ENCODE assay signal across 12 cellular contexts in genomic region chr9:86275962-86276361, GRCh38. TPM values are rescaled to one million over a fixed set of nuclear protein-coding genes. Genes with fewer than 3 reads are reported as not detected.
A peak's percentile ranks its signal among the peaks of the same experiment; 100 is the strongest.
DNase-seq lines count a peak whose midpoint lies in the region; ATAC-seq, FAIRE-seq and TF ChIP-seq lines count a peak whose summit lies in the region.
"Had no signal": no experiment of that assay in that cellular context is flagged by ENCODE, and none has a peak within 500 bp of the region (broad histone marks: within the 10 kb centered on the region; RNA-seq: fewer than 3 reads in every experiment).

No MANE protein-coding gene starts in this region.

- H3K9me3 ChIP-seq in neural progenitor cell (ENCODE audit: low read depth) (no peaks in the 10 kb centered on the region), small intestine (ENCODE audit: control insufficient read depth, low read depth) (no peaks in the 10 kb centered on the region)
- H3K9me3 ChIP-seq: thyroid gland had no signal

- no peak overlapping the region for H3K9ac ChIP-seq in neural progenitor cell

- peaks cover 20% of the 10 kb centered on the region for H3K4me1 Mint-ChIP-seq in activated CD4-positive, alpha-beta T cell treated with anti-CD3 and anti-CD28 coated beads, Interleukin-2, amount 10 ng/mL, durations not matched to agents 24 days and 14 days
- peaks cover 24% of the 10 kb centered on the region for H3K4me1 Mint-ChIP-seq in neural progenitor cell

- 84 to 88% (median 85%) methylated on average over 3 of the region's 3 CpGs for WGBS in small intestine, 3 donors

- H3K27ac ChIP-seq in neural progenitor cell (no peak overlapping the region), small intestine (ENCODE audit: low read depth in 1 of 2, low read length in 1 of 2) (no peak overlapping the region)
- H3K27ac ChIP-seq: coronary artery, thyroid gland had no signal

- H3K4me3 Mint-ChIP-seq in activated CD4-positive, alpha-beta T cell treated with anti-CD3 and anti-CD28 coated beads, Interleukin-2, amount 10 ng/mL, durations not matched to agents 24 days and 14 days, result no peak overlapping the region
- no peak overlapping the region for H3K4me3 Mint-ChIP-seq in neural progenitor cell
- H3K4me3 Mint-ChIP-seq: activated CD4-positive, alpha-beta T cell treated with anti-CD3 and anti-CD28 coated beads, Interleukin-2, amount 10 ng/mL, durations not matched to agents 7 days and 5 days had no signal

- H3K27me3 ChIP-seq in neural progenitor cell (no peaks in the 10 kb centered on the region), small intestine (ENCODE audit: control insufficient read depth in 2 of 2, insufficient read depth in 2 of 2, low read length in 2 of 2) (no peaks in the 10 kb centered on the region)
- H3K27me3 ChIP-seq: thyroid gland had no signal

- no peaks in the 10 kb centered on the region for H3F3A ChIP-seq in neural progenitor cell (ENCODE audit: low read depth)

- H3K27me3 Mint-ChIP-seq in activated CD4-positive, alpha-beta T cell treated with anti-CD3 and anti-CD28 coated beads, Interleukin-2, amount 10 ng/mL, durations not matched to agents 24 days and 14 days, result no peaks in the 10 kb centered on the region
- H3K27me3 Mint-ChIP-seq in neural progenitor cell (ENCODE audit: insufficient read depth, low read depth), result peaks cover 2% of the 10 kb centered on the region
- H3K27me3 Mint-ChIP-seq: activated CD4-positive, alpha-beta T cell treated with anti-CD3 and anti-CD28 coated beads, Interleukin-2, amount 10 ng/mL, durations not matched to agents 7 days and 5 days had no signal

- DNase-seq in activated CD4-positive, alpha-beta T cell treated with anti-CD3 and anti-CD28 coated beads, Interleukin-2, amount 10 ng/mL, durations not matched to agents 24 days and 14 days, result peak; percentile 49
- no peak for DNase-seq in activated CD4-positive, alpha-beta T cell treated with anti-CD3 and anti-CD28 coated beads, Interleukin-2, amount 50 U/mL, for 1 hour
- DNase-seq in M059J (ENCODE audit: low read depth) (peak; percentile 9), choroid plexus epithelial cell (ENCODE audit: low read depth) (peak; percentile 52), neural progenitor cell (ENCODE audit: low spot score) (peak; percentile 27), small intestine (no peak)
- DNase-seq in stimulated activated CD8-positive, alpha-beta memory T cell treated with anti-CD3 and anti-CD28 coated beads, Interleukin-4, amount 100 ng/mL, for 48 hours, result no peak
- DNase-seq: activated CD4-positive, alpha-beta T cell treated with anti-CD3 and anti-CD28 coated beads, Interleukin-2, amount 10 ng/mL, durations not matched to agents 7 days and 5 days; right cardiac atrium; thyroid gland had no signal

- H3K79me2 ChIP-seq in neural progenitor cell (ENCODE audit: low read depth), result peaks cover 50% of the 10 kb centered on the region

- no peak overlapping the region for H2AFZ ChIP-seq in neural progenitor cell (replicated peaks)

- no peak overlapping the region for H3K27ac Mint-ChIP-seq in activated CD4-positive, alpha-beta T cell treated with anti-CD3 and anti-CD28 coated beads, Interleukin-2, amount 10 ng/mL, durations not matched to agents 24 days and 14 days
- H3K27ac Mint-ChIP-seq in neural progenitor cell, result no peak overlapping the region
- H3K27ac Mint-ChIP-seq: activated CD4-positive, alpha-beta T cell treated with anti-CD3 and anti-CD28 coated beads, Interleukin-2, amount 10 ng/mL, durations not matched to agents 7 days and 5 days had no signal

- intact Hi-C loops in activated CD4-positive, alpha-beta T cell treated with anti-CD3 and anti-CD28 coated beads, Interleukin-2, amount 10 ng/mL, durations not matched to agents 24 days and 14 days (cut with micrococcal nuclease), result no loop called here

- peaks cover 12% of the 10 kb centered on the region for H4K20me1 ChIP-seq in neural progenitor cell (ENCODE audit: low read depth)

- H3K4me1 ChIP-seq in neural progenitor cell (peaks cover 4% of the 10 kb centered on the region), small intestine (ENCODE audit: control insufficient read depth in 2 of 2, insufficient read depth in 1 of 2, low read depth in 1 of 2, low read length in 1 of 2) (peaks cover 6 to 14% of the 10 kb centered on the region in 2 donors)

- H3K36me3 ChIP-seq in neural progenitor cell, result peaks cover 3% of the 10 kb centered on the region
- H3K36me3 ChIP-seq in small intestine (ENCODE audit: control insufficient read depth in 2 of 2, insufficient read depth in 2 of 2, low read length in 2 of 2), result peaks cover 5 to 10% of the 10 kb centered on the region in 2 donors

- peaks cover 36% of the 10 kb centered on the region for H3K36me3 Mint-ChIP-seq in activated CD4-positive, alpha-beta T cell treated with anti-CD3 and anti-CD28 coated beads, Interleukin-2, amount 10 ng/mL, durations not matched to agents 24 days and 14 days (ENCODE audit: low read depth)
- H3K36me3 Mint-ChIP-seq in neural progenitor cell, result peaks cover 26% of the 10 kb centered on the region

- H3K9me3 Mint-ChIP-seq in activated CD4-positive, alpha-beta T cell treated with anti-CD3 and anti-CD28 coated beads, Interleukin-2, amount 10 ng/mL, durations not matched to agents 24 days and 14 days, result no peaks in the 10 kb centered on the region
- H3K9me3 Mint-ChIP-seq in neural progenitor cell, result peaks cover 4% of the 10 kb centered on the region

- no peak for ATAC-seq in GM18867 (IDR thresholded peaks at IDR 0.05; ENCODE audit: unreplicated experiment)

- no peak for FAIRE-seq in small intestine (lab: Jason Lieb, UNC)

- peak; percentile 58 for TF ChIP-seq CTCF in choroid plexus epithelial cell (conservative IDR thresholded peaks at IDR 0.05; ENCODE audit: low read depth, low read length)
- peak; percentile 53 for TF ChIP-seq CTCF in neural progenitor cell (IDR thresholded peaks at IDR 0.05)

- H3K4me2 ChIP-seq in neural progenitor cell, result no peak overlapping the region

- H3K4me3 ChIP-seq in choroid plexus epithelial cell (ENCODE audit: low read depth, low read length), result no peak overlapping the region
- no peak overlapping the region for H3K4me3 ChIP-seq in neural progenitor cell
- H3K4me3 ChIP-seq in small intestine (ENCODE audit: low read depth in 1 of 2, low read length in 2 of 2), result no peak overlapping the region
- H3K4me3 ChIP-seq: coronary artery, thyroid gland had no signal

RNA-seq across cellular contexts. Expression of gene ISCA1, which starts 6.4 kb away (rescaled TPM):
- 29.4 and 30.1 TPM in 2 replicates for total RNA-seq in activated CD4-positive, alpha-beta T cell treated with anti-CD3 and anti-CD28 coated beads, Interleukin-2, amount 10 ng/mL, durations not matched to agents 24 days and 14 days
- 53.5 and 62.6 TPM in 2 replicates for total RNA-seq in M059J (2014; rRNA removed; shearing (Covaris generic))
- total RNA-seq in neural progenitor cell (ENCODE audit: low replicate concordance), result 27.9 and 42.9 TPM in 2 replicates
- 10 to 100 TPM; 28.0 to 38.6 (median 38.5) TPM for polyA plus RNA-seq in small intestine

RNA-seq across cellular contexts. Expression of gene C9orf153, which starts 16.5 kb away (rescaled TPM):
- 0.33 and 0.45 TPM in 2 replicates for total RNA-seq in activated CD4-positive, alpha-beta T cell treated with anti-CD3 and anti-CD28 coated beads, Interleukin-2, amount 10 ng/mL, durations not matched to agents 24 days and 14 days
- total RNA-seq in M059J (2014; rRNA removed; shearing (Covaris generic)), result not detected in 2 replicates
- 0.25 TPM in 1 of 2 replicates, not detected in the other for total RNA-seq in neural progenitor cell (ENCODE audit: low replicate concordance)
- under 1 TPM in 1 of 3 donors, not detected in 2; 0.04 TPM for polyA plus RNA-seq in small intestine

Comparison
In these comparisons a context has a peak if more than half of its experiments do, and no peak if none do; other contexts are left out.
1. DNase-seq: peak in activated CD4-positive, alpha-beta T cell treated with anti-CD3 and anti-CD28 coated beads, Interleukin-2, amount 10 ng/mL, durations not matched to agents 24 days and 14 days (single experiment), M059J (single experiment), choroid plexus epithelial cell (single experiment) and neural progenitor cell (single experiment); none in activated CD4-positive, alpha-beta T cell treated with anti-CD3 and anti-CD28 coated beads, Interleukin-2, amount 50 U/mL, for 1 hour (single experiment), small intestine (single experiment) and stimulated activated CD8-positive, alpha-beta memory T cell treated with anti-CD3 and anti-CD28 coated beads, Interleukin-4, amount 100 ng/mL, for 48 hours (single experiment).